In genomic region chr17:3698139-3698538, GRCh38 we compare ENCODE assay signal across 23 cellular contexts. TPM values are rescaled to one million over a fixed set of nuclear protein-coding genes. Genes with fewer than 3 reads are reported as not detected.
A peak's percentile ranks its signal among the peaks of the same experiment; 100 is the strongest.
DNase-seq lines count a peak whose midpoint lies in the region; ATAC-seq, FAIRE-seq and TF ChIP-seq lines count a peak whose summit lies in the region.
"Had no signal": no experiment of that assay in that cellular context is flagged by ENCODE, and none has a peak within 500 bp of the region (broad histone marks: within the 10 kb centered on the region; RNA-seq: fewer than 3 reads in every experiment).

No MANE protein-coding gene starts in this region.

- POLR2A ChIA-PET in HepG2 (lab: Yijun Ruan, JAX) = no interaction called here

- peaks cover 36% of the 10 kb centered on the region for H3K36me3 Mint-ChIP-seq in T-helper 1 cell treated with Interleukin-12 subunit alpha and Interleukin-12 subunit beta and Interleukin-4 antibody, amounts not matched to agents 30 μg/mL and 1 μg/mL, for 36 hours (ENCODE audit: low read depth)
- peaks cover 7% of the 10 kb centered on the region for H3K36me3 Mint-ChIP-seq in central memory CD8-positive, alpha-beta T cell (ENCODE audit: insufficient read depth)

- in situ Hi-C loops in HepG2 (cut with HindIII; ENCODE audit: extremely low pct_ligation_motif_present, low pct_unique_long_range_greater_than_20kb) = no loop called here

- H2AFZ ChIP-seq in HepG2 (ENCODE audit: low read length) = no peak overlapping the region
- H2AFZ ChIP-seq: GM23248 had no signal

- no peak for FAIRE-seq in HepG2 (lab: Jason Lieb, UNC)
- FAIRE-seq in RCC 7860 (lab: Jason Lieb, UNC) = no peak
- FAIRE-seq: GM12892, K562 had no signal

- peaks cover 12% of the 10 kb centered on the region for H3K9me3 ChIP-seq in HepG2 (ENCODE audit: low read length)
- no peaks in the 10 kb centered on the region for H3K9me3 ChIP-seq in right lobe of liver
- H3K9me3 ChIP-seq: BE2C had no signal

- H3K27ac Mint-ChIP-seq in T-helper 1 cell treated with Interleukin-12 subunit alpha and Interleukin-12 subunit beta and Interleukin-4 antibody, amounts not matched to agents 30 μg/mL and 1 μg/mL, for 36 hours = no peak overlapping the region
- H3K27ac Mint-ChIP-seq in central memory CD8-positive, alpha-beta T cell (ENCODE audit: low read depth) = no peak overlapping the region

- H3K4me1 ChIP-seq in HepG2 (ENCODE audit: insufficient read depth, low read length) (peaks cover 17% of the 10 kb centered on the region), right lobe of liver (peaks cover 0 to 7% (median 0%) of the 10 kb centered on the region in 4 donors)
- H3K4me1 ChIP-seq: BE2C had no signal

- H3K9me3 Mint-ChIP-seq in T-helper 1 cell treated with Interleukin-12 subunit alpha and Interleukin-12 subunit beta and Interleukin-4 antibody, amounts not matched to agents 30 μg/mL and 1 μg/mL, for 36 hours = peaks cover 16% of the 10 kb centered on the region
- no peaks in the 10 kb centered on the region for H3K9me3 Mint-ChIP-seq in central memory CD8-positive, alpha-beta T cell

- no peak for TF ChIP-seq CTCF in HepG2 (CRISPR knock-in tag; IDR thresholded peaks at IDR 0.05)
- TF ChIP-seq CTCF in right lobe of liver (IDR thresholded peaks at IDR 0.05) = no peak

- no peak overlapping the region for H3K4me3 ChIP-seq in HepG2 (replicated peaks in 1 of 3; ENCODE audit: insufficient read depth in 1 of 3, low read depth in 2 of 3, low read length in 3 of 3)
- H3K4me3 ChIP-seq in right lobe of liver = no peak overlapping the region
- H3K4me3 ChIP-seq: GM23248, K562 had no signal

- H3K4me3 Mint-ChIP-seq in T-helper 1 cell treated with Interleukin-12 subunit alpha and Interleukin-12 subunit beta and Interleukin-4 antibody, amounts not matched to agents 30 μg/mL and 1 μg/mL, for 36 hours = peak overlapping the region; percentile 66
- H3K4me3 Mint-ChIP-seq in central memory CD8-positive, alpha-beta T cell = peak overlapping the region; percentile 40

- BruUV-seq in HepG2 (replicated peaks; lab: Mats Ljungman, UMichigan) = no TSS peak

- intact Hi-C loops in HepG2 (cut with micrococcal nuclease; ENCODE audit: unreplicated experiment) (no loop called here), right lobe of liver (cut with DNase I) (no loop called here)

- no peaks in the 10 kb centered on the region for H3K27me3 Mint-ChIP-seq in T-helper 1 cell treated with Interleukin-12 subunit alpha and Interleukin-12 subunit beta and Interleukin-4 antibody, amounts not matched to agents 30 μg/mL and 1 μg/mL, for 36 hours (ENCODE audit: low read depth)
- no peaks in the 10 kb centered on the region for H3K27me3 Mint-ChIP-seq in central memory CD8-positive, alpha-beta T cell

- H3K27ac ChIP-seq in HepG2 (ENCODE audit: extremely low read length, insufficient read depth, low read length) (no peak overlapping the region), right lobe of liver (no peak overlapping the region)
- H3K27ac ChIP-seq: 22Rv1, GM23248, RWPE1 had no signal

- H3K79me2 ChIP-seq in HepG2 (ENCODE audit: insufficient read depth, low read length) = no peaks in the 10 kb centered on the region

- no peaks in the 10 kb centered on the region for H3K36me3 ChIP-seq in HepG2 (replicated peaks in 1 of 2; ENCODE audit: control insufficient read depth in 1 of 2, insufficient read depth in 2 of 2, low read length in 2 of 2)
- H3K36me3 ChIP-seq in right lobe of liver = no peaks in the 10 kb centered on the region
- H3K36me3 ChIP-seq: BE2C had no signal

- TF ChIP-seq POLR2A in HepG2 (IDR thresholded peaks at IDR 0.05; ENCODE audit: insufficient read depth in 1 of 2, low read depth in 2 of 2, low read length in 2 of 2) = no peak
- TF ChIP-seq POLR2A in right lobe of liver (IDR thresholded peaks at IDR 0.05) = no peak

- H3K4me1 Mint-ChIP-seq in T-helper 1 cell treated with Interleukin-12 subunit alpha and Interleukin-12 subunit beta and Interleukin-4 antibody, amounts not matched to agents 30 μg/mL and 1 μg/mL, for 36 hours (ENCODE audit: low read depth) = peaks cover 26% of the 10 kb centered on the region
- peaks cover 13% of the 10 kb centered on the region for H3K4me1 Mint-ChIP-seq in central memory CD8-positive, alpha-beta T cell

- no peak for DNase-seq in T-helper 1 cell
- no peak for DNase-seq in HepG2 (ENCODE audit: low spot score)
- no peak for DNase-seq in right lobe of liver
- no peak for DNase-seq in central memory CD8-positive, alpha-beta T cell (ENCODE audit: low spot score in 2 of 2)
- no peak for DNase-seq in RCC 7860 (ENCODE audit: low spot score)
- DNase-seq: BE2C, DMS153, DND-41, GM23248, H7, MM.1S, NCI-H1694 treated with DMSO at 0.1 percent for 48 hours, NCI-H2081, NCI-H2227 treated with DMSO at 0.1 percent for 48 hours, NCI-H526 treated with DMSO at 0.1 percent for 48 hours, SHP77 treated with DMSO at 0.1 percent for 48 hours had no signal

- WGBS in HepG2 (ENCODE audit: low lambda C conversion rate) = 41% methylated on average over 4 of the region's 4 CpGs
- WGBS in right lobe of liver (ENCODE audit: insufficient coverage, low coverage, low lambda C conversion rate, missing lambda C conversion rate) = no CpG with 5 or more reads among the region's 4 CpGs

- TF ChIP-seq RAD21 in HepG2 (CRISPR knock-in tag; IDR thresholded peaks at IDR 0.05) = no peak

- no peak overlapping the region for H3K9ac ChIP-seq in HepG2 (ENCODE audit: insufficient read depth, low read depth, low read length)
- H3K9ac ChIP-seq: GM23248 had no signal

- CTCF ChIA-PET in HepG2 (lab: Yijun Ruan, JAX; ENCODE audit: low intra/inter-chr PET ratio, low total read pairs) = no interaction called here

- TF ChIP-seq EP300 in HepG2 (IDR thresholded peaks at IDR 0.05; ENCODE audit: low read depth in 2 of 2, low read length in 2 of 2) (no peak), HepG2 (CRISPR knock-in tag; IDR thresholded peaks at IDR 0.05; ENCODE audit: borderline replicate concordance) (no peak)

- H3K27me3 ChIP-seq in HepG2 (ENCODE audit: control insufficient read depth in 1 of 2, insufficient read depth in 2 of 2, low read length in 2 of 2) (peaks cover 0 to 35% of the 10 kb centered on the region in 2 experiments; a peak in 2 of 5 replicates), right lobe of liver (no peaks in the 10 kb centered on the region)
- H3K27me3 ChIP-seq: BE2C had no signal

- no peak for ATAC-seq in HepG2
- no peak for ATAC-seq in right lobe of liver
- ATAC-seq in central memory CD8-positive, alpha-beta T cell (replicated peaks; ENCODE audit: extremely low read depth, poor library complexity, severe bottlenecking) = no peak
- no peak for ATAC-seq in GM21576 (IDR thresholded peaks at IDR 0.05; ENCODE audit: unreplicated experiment)
- ATAC-seq in HG02610 (IDR thresholded peaks at IDR 0.05; ENCODE audit: unreplicated experiment) = no peak
- ATAC-seq: K562 had no signal

- no peak overlapping the region for H3K4me2 ChIP-seq in HepG2 (ENCODE audit: low read depth, low read length)

- no peaks in the 10 kb centered on the region for H4K20me1 ChIP-seq in HepG2 (ENCODE audit: insufficient read depth, low read length)

RNA-seq across cellular contexts. Expression of gene P2RX5, which starts 2.2 kb away (rescaled TPM):
- total RNA-seq in HepG2 (2016; rRNA removed; fragmentation: Illumina TruSeq; extraction: Trizol) (0.90 and 0.95 TPM in 2 replicates), right lobe of liver (1 to 10 TPM in 1 of 6 experiments, under 1 TPM in 5; 0.13 to 1.1 (median 0.40) TPM)
- total RNA-seq in HepG2 (2016; cell fraction: cytosol; rRNA removed; fragmentation: Illumina TruSeq; extraction: Trizol; ENCODE audit: low read depth) = 0.20 and 0.79 TPM in 2 replicates
- total RNA-seq in HepG2 (2016; cell fraction: insoluble cytoplasmic fraction; rRNA removed; fragmentation: Illumina TruSeq; extraction: Trizol) = 0.64 and 0.82 TPM in 2 replicates
- total RNA-seq in HepG2 (2016; cell fraction: membrane; rRNA removed; fragmentation: Illumina TruSeq; extraction: Trizol) = 0.62 and 0.93 TPM in 2 replicates
- 0.53 and 1.1 TPM in 2 replicates for total RNA-seq in HepG2 (2016; cell fraction: nucleus; rRNA removed; fragmentation: Illumina TruSeq; extraction: Trizol)
- polyA plus RNA-seq in HepG2 (2011; rRNA removed) = 1.0 and 1.7 TPM in 2 replicates
- 1.4 and 1.5 TPM in 2 replicates for polyA plus RNA-seq in HepG2 (2011; cell fraction: cytosol; rRNA removed)
- polyA plus RNA-seq in HepG2 (2011; cell fraction: nucleus; rRNA removed) = 1.6 and 1.9 TPM in 2 replicates
- polyA plus RNA-seq in HepG2 (2012) = 0.50 and 1.1 TPM in 2 replicates
- 0.24 and 0.38 TPM in 2 replicates for polyA plus RNA-seq in HepG2 (2016; cell fraction: cytosol; fragmentation: Illumina TruSeq; extraction: Trizol; ENCODE audit: low read depth)
- polyA plus RNA-seq in HepG2 (2016; cell fraction: insoluble cytoplasmic fraction; fragmentation: Illumina TruSeq; extraction: Trizol; ENCODE audit: low read depth) = 0.46 and 0.98 TPM in 2 replicates
- polyA plus RNA-seq in HepG2 (2016; cell fraction: membrane; fragmentation: Illumina TruSeq; extraction: Trizol; ENCODE audit: low read depth) = 0.48 and 0.70 TPM in 2 replicates
- 1.5 and 1.7 TPM in 2 replicates for polyA plus RNA-seq in HepG2 (2016; cell fraction: nucleus; fragmentation: Illumina TruSeq; extraction: Trizol; ENCODE audit: insufficient read depth, low read depth)
- 1.6 and 53.3 TPM in 2 replicates for polyA minus RNA-seq in HepG2 (2011; rRNA and poly(A)+ RNA removed; ENCODE audit: low replicate concordance)
- polyA minus RNA-seq in HepG2 (2011; cell fraction: cytosol; rRNA and poly(A)+ RNA removed) = 0.49 and 1.2 TPM in 2 replicates
- 0.87 and 1.0 TPM in 2 replicates for polyA minus RNA-seq in HepG2 (2011; cell fraction: nucleus; rRNA and poly(A)+ RNA removed)

RNA-seq across cellular contexts. Expression of gene HASPIN, which starts 25.6 kb away (rescaled TPM):
- 7.8 and 8.1 TPM in 2 replicates for total RNA-seq in HepG2 (2016; rRNA removed; fragmentation: Illumina TruSeq; extraction: Trizol)
- total RNA-seq in HepG2 (2016; cell fraction: cytosol; rRNA removed; fragmentation: Illumina TruSeq; extraction: Trizol; ENCODE audit: low read depth) = 1.3 and 1.4 TPM in 2 replicates
- 7.4 and 8.8 TPM in 2 replicates for total RNA-seq in HepG2 (2016; cell fraction: insoluble cytoplasmic fraction; rRNA removed; fragmentation: Illumina TruSeq; extraction: Trizol)
- 4.8 TPM in 2 replicates for total RNA-seq in HepG2 (2016; cell fraction: membrane; rRNA removed; fragmentation: Illumina TruSeq; extraction: Trizol)
- total RNA-seq in HepG2 (2016; cell fraction: nucleus; rRNA removed; fragmentation: Illumina TruSeq; extraction: Trizol) = 4.1 and 5.0 TPM in 2 replicates
- 1.9 and 2.7 TPM in 2 replicates for polyA plus RNA-seq in HepG2 (2011; rRNA removed)
- 1.5 and 1.9 TPM in 2 replicates for polyA plus RNA-seq in HepG2 (2011; cell fraction: cytosol; rRNA removed)
- polyA plus RNA-seq in HepG2 (2011; cell fraction: nucleus; rRNA removed) = 1.1 and 2.3 TPM in 2 replicates
- 1.1 and 1.9 TPM in 2 replicates for polyA plus RNA-seq in HepG2 (2012)
- 0.50 and 0.65 TPM in 2 replicates for polyA plus RNA-seq in HepG2 (2016; cell fraction: cytosol; fragmentation: Illumina TruSeq; extraction: Trizol; ENCODE audit: low read depth)
- polyA plus RNA-seq in HepG2 (2016; cell fraction: insoluble cytoplasmic fraction; fragmentation: Illumina TruSeq; extraction: Trizol; ENCODE audit: low read depth) = 5.0 and 5.9 TPM in 2 replicates
- 1.5 and 1.6 TPM in 2 replicates for polyA plus RNA-seq in HepG2 (2016; cell fraction: membrane; fragmentation: Illumina TruSeq; extraction: Trizol; ENCODE audit: low read depth)
- 3.6 and 4.4 TPM in 2 replicates for polyA plus RNA-seq in HepG2 (2016; cell fraction: nucleus; fragmentation: Illumina TruSeq; extraction: Trizol; ENCODE audit: insufficient read depth, low read depth)
- 5.0 and 17.7 TPM in 2 replicates for polyA minus RNA-seq in HepG2 (2011; rRNA and poly(A)+ RNA removed; ENCODE audit: low replicate concordance)
- 4.4 and 5.5 TPM in 2 replicates for polyA minus RNA-seq in HepG2 (2011; cell fraction: cytosol; rRNA and poly(A)+ RNA removed)
- 3.0 and 5.7 TPM in 2 replicates for polyA minus RNA-seq in HepG2 (2011; cell fraction: nucleus; rRNA and poly(A)+ RNA removed)
- 1 to 10 TPM in 1 of 6 experiments, under 1 TPM in 4, not detected in 1; 0.07 to 1.1 (median 0.27) TPM for total RNA-seq in right lobe of liver

RNA-seq across cellular contexts. Expression of gene EMC6, which starts 29.5 kb away (rescaled TPM):
- 42.2 and 45.1 TPM in 2 replicates for total RNA-seq in HepG2 (2016; rRNA removed; fragmentation: Illumina TruSeq; extraction: Trizol)
- 60.5 and 83.6 TPM in 2 replicates for total RNA-seq in HepG2 (2016; cell fraction: cytosol; rRNA removed; fragmentation: Illumina TruSeq; extraction: Trizol; ENCODE audit: low read depth)
- 42.9 and 47.7 TPM in 2 replicates for total RNA-seq in HepG2 (2016; cell fraction: insoluble cytoplasmic fraction; rRNA removed; fragmentation: Illumina TruSeq; extraction: Trizol)
- 57.6 and 76.2 TPM in 2 replicates for total RNA-seq in HepG2 (2016; cell fraction: membrane; rRNA removed; fragmentation: Illumina TruSeq; extraction: Trizol)
- total RNA-seq in HepG2 (2016; cell fraction: nucleus; rRNA removed; fragmentation: Illumina TruSeq; extraction: Trizol) = 22.4 and 23.6 TPM in 2 replicates
- 47.7 and 53.7 TPM in 2 replicates for polyA plus RNA-seq in HepG2 (2011; rRNA removed)
- polyA plus RNA-seq in HepG2 (2011; cell fraction: cytosol; rRNA removed) = 50.2 and 99.7 TPM in 2 replicates
- 28.3 and 28.6 TPM in 2 replicates for polyA plus RNA-seq in HepG2 (2011; cell fraction: nucleus; rRNA removed)
- 37.0 and 41.4 TPM in 2 replicates for polyA plus RNA-seq in HepG2 (2012)
- 126 and 179 TPM in 2 replicates for polyA plus RNA-seq in HepG2 (2016; cell fraction: cytosol; fragmentation: Illumina TruSeq; extraction: Trizol; ENCODE audit: low read depth)
- polyA plus RNA-seq in HepG2 (2016; cell fraction: insoluble cytoplasmic fraction; fragmentation: Illumina TruSeq; extraction: Trizol; ENCODE audit: low read depth) = 92.6 and 104 TPM in 2 replicates
- polyA plus RNA-seq in HepG2 (2016; cell fraction: membrane; fragmentation: Illumina TruSeq; extraction: Trizol; ENCODE audit: low read depth) = 107 and 132 TPM in 2 replicates
- 69.7 and 73.2 TPM in 2 replicates for polyA plus RNA-seq in HepG2 (2016; cell fraction: nucleus; fragmentation: Illumina TruSeq; extraction: Trizol; ENCODE audit: insufficient read depth, low read depth)
- 22.5 and 22.6 TPM in 2 replicates for polyA minus RNA-seq in HepG2 (2011; rRNA and poly(A)+ RNA removed; ENCODE audit: low replicate concordance)
- 17.3 and 24.3 TPM in 2 replicates for polyA minus RNA-seq in HepG2 (2011; cell fraction: cytosol; rRNA and poly(A)+ RNA removed)
- 8.5 and 13.6 TPM in 2 replicates for polyA minus RNA-seq in HepG2 (2011; cell fraction: nucleus; rRNA and poly(A)+ RNA removed)
- 10 to 100 TPM; 19.7 to 27.7 (median 24.4) TPM for total RNA-seq in right lobe of liver

RNA-seq across cellular contexts. Expression of gene TAX1BP3, which starts 29.8 kb away (rescaled TPM):
- total RNA-seq in HepG2 (2016; rRNA removed; fragmentation: Illumina TruSeq; extraction: Trizol) (44.5 and 45.1 TPM in 2 replicates), right lobe of liver (10 to 100 TPM in 4 of 6 experiments, 1 to 10 TPM in 2; 8.1 to 60.9 (median 34.7) TPM)
- total RNA-seq in HepG2 (2016; cell fraction: cytosol; rRNA removed; fragmentation: Illumina TruSeq; extraction: Trizol; ENCODE audit: low read depth) = 20.2 and 21.9 TPM in 2 replicates
- total RNA-seq in HepG2 (2016; cell fraction: insoluble cytoplasmic fraction; rRNA removed; fragmentation: Illumina TruSeq; extraction: Trizol) = 43.7 and 44.8 TPM in 2 replicates
- total RNA-seq in HepG2 (2016; cell fraction: membrane; rRNA removed; fragmentation: Illumina TruSeq; extraction: Trizol) = 44.2 and 51.0 TPM in 2 replicates
- total RNA-seq in HepG2 (2016; cell fraction: nucleus; rRNA removed; fragmentation: Illumina TruSeq; extraction: Trizol) = 17.2 and 23.9 TPM in 2 replicates
- polyA plus RNA-seq in HepG2 (2011; rRNA removed) = 16.7 and 20.4 TPM in 2 replicates
- 27.1 and 29.0 TPM in 2 replicates for polyA plus RNA-seq in HepG2 (2011; cell fraction: cytosol; rRNA removed)
- polyA plus RNA-seq in HepG2 (2011; cell fraction: nucleus; rRNA removed) = 19.8 and 21.2 TPM in 2 replicates
- polyA plus RNA-seq in HepG2 (2012) = 14.6 and 15.5 TPM in 2 replicates
- polyA plus RNA-seq in HepG2 (2016; cell fraction: cytosol; fragmentation: Illumina TruSeq; extraction: Trizol; ENCODE audit: low read depth) = 23.2 and 28.8 TPM in 2 replicates
- 43.3 and 55.1 TPM in 2 replicates for polyA plus RNA-seq in HepG2 (2016; cell fraction: insoluble cytoplasmic fraction; fragmentation: Illumina TruSeq; extraction: Trizol; ENCODE audit: low read depth)
- 46.7 and 49.7 TPM in 2 replicates for polyA plus RNA-seq in HepG2 (2016; cell fraction: membrane; fragmentation: Illumina TruSeq; extraction: Trizol; ENCODE audit: low read depth)
- polyA plus RNA-seq in HepG2 (2016; cell fraction: nucleus; fragmentation: Illumina TruSeq; extraction: Trizol; ENCODE audit: insufficient read depth, low read depth) = 31.7 and 35.3 TPM in 2 replicates
- polyA minus RNA-seq in HepG2 (2011; rRNA and poly(A)+ RNA removed; ENCODE audit: low replicate concordance) = 23.4 and 40.0 TPM in 2 replicates
- 12.6 and 16.6 TPM in 2 replicates for polyA minus RNA-seq in HepG2 (2011; cell fraction: cytosol; rRNA and poly(A)+ RNA removed)
- 11.7 and 13.6 TPM in 2 replicates for polyA minus RNA-seq in HepG2 (2011; cell fraction: nucleus; rRNA and poly(A)+ RNA removed)
